In the genomic region with DNA sequence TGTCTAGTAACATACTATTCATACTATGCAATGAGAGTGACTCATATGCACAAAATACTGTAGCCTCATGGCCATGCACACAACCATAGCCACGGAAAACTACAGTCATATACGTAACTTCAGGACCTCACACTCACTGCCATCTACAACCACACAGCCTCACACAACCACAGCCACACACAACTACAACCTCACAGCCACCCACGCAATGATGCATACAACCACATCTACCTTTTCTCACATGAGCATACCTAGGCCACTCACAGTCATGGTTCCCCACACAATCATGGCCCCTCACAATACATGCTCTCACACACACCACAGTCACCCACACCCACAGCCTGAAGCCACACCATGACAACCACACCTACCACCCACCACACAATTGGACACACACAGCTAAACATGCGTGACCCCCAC, we compare ENCODE assay signal across 9 cellular contexts. TPM values are rescaled to one million over a fixed set of nuclear protein-coding genes. Genes with fewer than 3 reads are reported as not detected.
DNase-seq lines count a peak whose midpoint lies in the region; ATAC-seq and TF ChIP-seq lines count a peak whose summit lies in the region.
"Had no signal": no experiment of that assay in that cellular context is flagged by ENCODE, and none has a peak within 500 bp of the region (broad histone marks: within the 10 kb centered on the region; RNA-seq: fewer than 3 reads in every experiment).

No MANE protein-coding gene starts in this region.

- peaks cover 64% of the 10 kb centered on the region for H3K4me1 Mint-ChIP-seq in activated T-cell treated with anti-CD3 and anti-CD28 coated beads, Interleukin-2, amount 50 U/mL, for 4 hours (ENCODE audit: low read depth)

- no peaks in the 10 kb centered on the region for H3K27me3 Mint-ChIP-seq in activated T-cell treated with anti-CD3 and anti-CD28 coated beads, Interleukin-2, amount 50 U/mL, for 4 hours (ENCODE audit: low read depth)

- peaks cover 0 to 71% of the 10 kb centered on the region in 2 donors for H3K36me3 ChIP-seq in left lung

- H3K27me3 ChIP-seq in left lung: peaks cover 0 to 12% of the 10 kb centered on the region in 2 donors

- H3K4me3 Mint-ChIP-seq in activated T-cell treated with anti-CD3 and anti-CD28 coated beads, Interleukin-2, amount 50 U/mL, for 4 hours: peak overlapping the region; percentile 0

- no peak for TF ChIP-seq CTCF in left lung (IDR thresholded peaks at IDR 0.05)

- no peaks in the 10 kb centered on the region for H3K36me3 Mint-ChIP-seq in activated T-cell treated with anti-CD3 and anti-CD28 coated beads, Interleukin-2, amount 50 U/mL, for 4 hours (ENCODE audit: insufficient read depth)

- no peak overlapping the region for H3K4me3 ChIP-seq in left lung

- peak; percentile 82 to 87 for ATAC-seq in activated T-cell treated with anti-CD3 and anti-CD28 coated beads, Interleukin-2, amount 50 U/mL, for 4 hours
- peak; percentile 1 for ATAC-seq in left lobe of liver
- ATAC-seq in left lung: no peak

- no peak overlapping the region for H3K27ac ChIP-seq in left lung

- DNase-seq in RKO (ENCODE audit: low spot score): peak; percentile 51
- DNase-seq in activated T-cell treated with anti-CD3 and anti-CD28 coated beads, Interleukin-2, amount 50 U/mL, for 4 hours: peak; percentile 48
- DNase-seq in left lobe of liver (ENCODE audit: low spot score): no peak
- peak; percentile 84 for DNase-seq in stimulated activated CD8-positive, alpha-beta memory T cell treated with anti-CD3 and anti-CD28 coated beads, Interleukin-4, amount 100 ng/mL, for 48 hours
- no peak for DNase-seq in OCI-M2 (lab: John Stamatoyannopoulos, UW; ENCODE audit: unreplicated experiment)
- DNase-seq in left lung: no peak
- DNase-seq in UCSD-AML1 (lab: John Stamatoyannopoulos, UW; ENCODE audit: unreplicated experiment): no peak
- DNase-seq: DMS79, NCI-H2029 treated with DMSO at 0.1 percent for 48 hours had no signal

- H3K4me1 ChIP-seq in left lung: peaks cover 0 to 21% of the 10 kb centered on the region in 2 donors

- intact Hi-C loops in left lung (cut with DNase I): no loop called here

- peaks cover 9% of the 10 kb centered on the region for H3K9me3 Mint-ChIP-seq in activated T-cell treated with anti-CD3 and anti-CD28 coated beads, Interleukin-2, amount 50 U/mL, for 4 hours

- no peaks in the 10 kb centered on the region for H3K9me3 ChIP-seq in left lung

RNA-seq across cellular contexts. Expression of gene TNFSF14, which starts 8.7 kb away (rescaled TPM):
- 100 to 1,000 TPM; 244 to 279 (median 255) TPM for total RNA-seq in activated T-cell treated with anti-CD3 and anti-CD28 coated beads, Interleukin-2, amount 50 U/mL, for 4 hours
- total RNA-seq in left lobe of liver: 8.3 TPM
- total RNA-seq in left lung: 1 to 10 TPM; 2.1 to 6.2 TPM

RNA-seq across cellular contexts. Expression of gene C3, which starts 41.8 kb away (rescaled TPM):
- 1 to 10 TPM; 6.5 to 7.4 (median 6.7) TPM for total RNA-seq in activated T-cell treated with anti-CD3 and anti-CD28 coated beads, Interleukin-2, amount 50 U/mL, for 4 hours
- total RNA-seq in left lobe of liver (11,297 TPM), left lung (100 to 1,000 TPM; 748 to 881 TPM)

RNA-seq across cellular contexts. Expression of gene GPR108, which starts 58.7 kb away (rescaled TPM):
- total RNA-seq in activated T-cell treated with anti-CD3 and anti-CD28 coated beads, Interleukin-2, amount 50 U/mL, for 4 hours: 10 to 100 TPM; 60.4 to 86.3 (median 78.6) TPM
- total RNA-seq in left lobe of liver (28.8 TPM), left lung (10 to 100 TPM; 64.1 to 81.7 TPM)

Comparison
In these comparisons a context has a peak if more than half of its experiments do, and no peak if none do; other contexts are left out.
1. DNase-seq: peak in RKO (single experiment), activated T-cell treated with anti-CD3 and anti-CD28 coated beads, Interleukin-2, amount 50 U/mL, for 4 hours (single experiment) and stimulated activated CD8-positive, alpha-beta memory T cell treated with anti-CD3 and anti-CD28 coated beads, Interleukin-4, amount 100 ng/mL, for 48 hours (single experiment); none in left lobe of liver (single experiment), OCI-M2 (single experiment), left lung (0 of 2) and UCSD-AML1 (single experiment).
2. RNA of gene TNFSF14, which starts 8.7 kb away (total RNA-seq): 244 to 279 TPM in activated T-cell treated with anti-CD3 and anti-CD28 coated beads, Interleukin-2, amount 50 U/mL, for 4 hours; 8.3 TPM in left lobe of liver (single experiment) and 2.1 to 6.2 TPM in left lung; every median in the first group is over 10 times any median in the second.
3. RNA of gene C3, which starts 41.8 kb away (total RNA-seq): 11,297 TPM in left lobe of liver (single experiment) and 748 to 881 TPM in left lung; 6.5 to 7.4 TPM in activated T-cell treated with anti-CD3 and anti-CD28 coated beads, Interleukin-2, amount 50 U/mL, for 4 hours; every median in the first group is over 10 times any median in the second.